Comparison of ENCODE assay signal across 9 cellular contexts in the genomic region with DNA sequence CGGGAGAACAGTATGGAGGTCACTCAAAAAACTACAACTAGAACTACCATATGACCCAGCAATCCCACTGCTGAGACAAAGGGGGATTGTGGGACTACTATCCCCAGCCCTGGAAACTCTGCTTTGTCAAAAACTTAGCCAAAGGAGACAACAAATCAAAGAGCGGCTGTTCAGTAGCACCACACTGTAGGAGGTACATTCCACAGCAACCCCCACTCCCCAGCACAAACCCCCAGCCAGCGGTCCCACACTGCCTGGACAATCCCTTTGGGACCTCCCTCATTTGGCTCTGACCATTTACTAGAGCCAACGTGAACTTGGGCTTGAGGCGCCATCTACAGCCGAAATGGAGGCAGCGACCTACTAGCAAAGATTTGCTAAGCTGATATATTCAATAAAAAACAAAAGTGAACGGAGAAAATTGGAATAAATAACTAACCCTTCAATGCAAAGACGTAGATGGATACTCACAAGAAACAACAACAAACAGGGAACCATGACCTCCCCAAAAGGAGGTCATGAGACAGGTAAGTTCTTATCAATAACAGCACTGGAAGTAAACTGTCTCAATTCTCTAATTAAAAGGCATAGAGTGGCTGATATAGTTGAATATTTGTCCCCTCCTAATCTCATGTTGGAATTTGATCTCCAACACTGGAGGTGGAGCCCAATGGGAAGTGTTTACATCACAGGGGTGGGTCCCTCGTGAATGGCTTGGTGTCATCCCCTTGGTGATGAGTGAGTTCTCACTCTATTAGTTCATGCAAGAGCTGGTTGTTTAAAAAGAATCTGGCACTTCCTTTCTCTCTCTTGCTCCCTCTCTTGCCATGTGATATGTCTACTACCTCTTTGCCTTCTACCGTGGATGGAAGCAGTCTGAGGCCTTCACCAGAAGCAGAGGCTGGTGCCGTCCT.
A peak's percentile ranks its signal among the peaks of the same experiment; 100 is the strongest.
DNase-seq lines count a peak whose midpoint lies in the region; ATAC-seq and TF ChIP-seq lines count a peak whose summit lies in the region.
"Had no signal": no experiment of that assay in that cellular context is flagged by ENCODE, and none has a peak within 500 bp of the region (broad histone marks: within the 10 kb centered on the region; RNA-seq: fewer than 3 reads in every experiment).

No MANE protein-coding gene starts in this region.

- no peaks in the 10 kb centered on the region for H3K4me1 ChIP-seq in hepatocyte (ENCODE audit: insufficient read depth)

- H3K27ac Mint-ChIP-seq in stimulated activated naive B cell treated with anti-CD40 and anti-IgM and Interleukin-4, amounts not matched to agents 10 μg/mL and 1 μg/mL and 100 μg/mL, for 72 hours = no peak overlapping the region
- H3K27ac Mint-ChIP-seq in activated CD4-positive, alpha-beta T cell treated with anti-CD3 and anti-CD28 coated beads, Interleukin-2, amount 10 ng/mL, durations not matched to agents 24 days and 14 days = no peak overlapping the region
- H3K27ac Mint-ChIP-seq: activated B cell treated with CpG ODN at 0.5 μM for 24 hours had no signal

- H3K27me3 ChIP-seq in WERI-Rb-1 (ENCODE audit: insufficient read depth, low read depth, severe bottlenecking) = no peaks in the 10 kb centered on the region
- H3K27me3 ChIP-seq in hepatocyte = no peaks in the 10 kb centered on the region

- peaks cover 7 to 20% of the 10 kb centered on the region in 2 donors for H3K27me3 Mint-ChIP-seq in stimulated activated naive B cell treated with anti-CD40 and anti-IgM and Interleukin-4, amounts not matched to agents 10 μg/mL and 1 μg/mL and 100 μg/mL, for 72 hours
- peaks cover 29% of the 10 kb centered on the region for H3K27me3 Mint-ChIP-seq in activated CD4-positive, alpha-beta T cell treated with anti-CD3 and anti-CD28 coated beads, Interleukin-2, amount 10 ng/mL, durations not matched to agents 24 days and 14 days

- H3K9me3 ChIP-seq in WERI-Rb-1 (ENCODE audit: severe bottlenecking) = no peaks in the 10 kb centered on the region
- no peaks in the 10 kb centered on the region for H3K9me3 ChIP-seq in hepatocyte (ENCODE audit: low read depth)

- in situ Hi-C loops in GM13976 (cut with MboI; ENCODE audit: low sequenced_read_pairs, unreplicated experiment) = no loop called here

- H3K9me3 Mint-ChIP-seq in stimulated activated naive B cell treated with anti-CD40 and anti-IgM and Interleukin-4, amounts not matched to agents 10 μg/mL and 1 μg/mL and 100 μg/mL, for 72 hours = no peaks in the 10 kb centered on the region
- no peaks in the 10 kb centered on the region for H3K9me3 Mint-ChIP-seq in activated CD4-positive, alpha-beta T cell treated with anti-CD3 and anti-CD28 coated beads, Interleukin-2, amount 10 ng/mL, durations not matched to agents 24 days and 14 days
- H3K9me3 Mint-ChIP-seq: activated B cell treated with CpG ODN at 0.5 μM for 24 hours had no signal

- peak; percentile 31 to 42 for ATAC-seq in stimulated activated naive B cell treated with anti-CD40 and anti-IgM and Interleukin-4, amounts not matched to agents 10 μg/mL and 1 μg/mL and 100 μg/mL, for 72 hours (replicated peaks)

- H2AFZ ChIP-seq in hepatocyte = no peak overlapping the region

- 21% methylated on average over 12 of the region's 12 CpGs for WGBS in hepatocyte (ENCODE audit: low lambda C conversion rate, missing lambda C conversion rate)
- WGBS in lower leg skin, 2 donors = 38 to 45% methylated on average over 12 of the region's 12 CpGs

- intact Hi-C loops in lower leg skin (cut with DNase I; ENCODE audit: low total_unique reads) = no loop called here
- intact Hi-C loops in activated CD4-positive, alpha-beta T cell treated with anti-CD3 and anti-CD28 coated beads, Interleukin-2, amount 10 ng/mL, durations not matched to agents 24 days and 14 days (cut with micrococcal nuclease) = loop anchor here (5.0 kb wide), 1 partner anchor 39 kb away; no protein-coding TSS in a partner anchor

- no peak overlapping the region for H3K4me2 ChIP-seq in hepatocyte

- H3K27ac ChIP-seq in C4-2B (no peak overlapping the region), WERI-Rb-1 (peak overlapping the region; percentile 53; the same call in 1 of the 2 replicates), hepatocyte (no peak overlapping the region)

- TF ChIP-seq CTCF in C4-2B (conservative IDR thresholded peaks at IDR 0.05) (peak; percentile 90), GM13976 (IDR thresholded peaks at IDR 0.05; ENCODE audit: borderline replicate concordance, control extremely low read depth, extremely low read depth, insufficient read depth, missing control alignments) (peak; percentile 61), WERI-Rb-1 (IDR thresholded peaks at IDR 0.05; ENCODE audit: low read depth, low read length) (peak; percentile 79), hepatocyte (IDR thresholded peaks at IDR 0.05; ENCODE audit: poor library complexity) (peak; percentile 76), lower leg skin (IDR thresholded peaks at IDR 0.05) (no peak)

- 0 out of 2 replicates have a peak overlapping the region, but pooled peaks have one; percentile 28 for H3K4me3 ChIP-seq in WERI-Rb-1 (ENCODE audit: low read depth, low read length)
- no peak overlapping the region for H3K4me3 ChIP-seq in hepatocyte
- H3K4me3 ChIP-seq in lower leg skin (ENCODE audit: low read depth, poor library complexity, severe bottlenecking) = no peak overlapping the region

- no peaks in the 10 kb centered on the region for H4K20me1 ChIP-seq in hepatocyte (ENCODE audit: insufficient read depth, poor library complexity, severe bottlenecking)

- H3K36me3 ChIP-seq in WERI-Rb-1 (no peaks in the 10 kb centered on the region), hepatocyte (replicated peaks; ENCODE audit: insufficient read depth, low read depth) (no peaks in the 10 kb centered on the region)

- no peak for TF ChIP-seq POLR2A in lower leg skin (IDR thresholded peaks at IDR 0.05)

- no peaks in the 10 kb centered on the region for H3K4me1 Mint-ChIP-seq in stimulated activated naive B cell treated with anti-CD40 and anti-IgM and Interleukin-4, amounts not matched to agents 10 μg/mL and 1 μg/mL and 100 μg/mL, for 72 hours
- no peaks in the 10 kb centered on the region for H3K4me1 Mint-ChIP-seq in activated CD4-positive, alpha-beta T cell treated with anti-CD3 and anti-CD28 coated beads, Interleukin-2, amount 10 ng/mL, durations not matched to agents 24 days and 14 days
- H3K4me1 Mint-ChIP-seq: activated B cell treated with CpG ODN at 0.5 μM for 24 hours had no signal

- DNase-seq in GM13976 (ENCODE audit: low spot score) = peak; percentile 45
- DNase-seq in NCI-H1417 (lab: John Stamatoyannopoulos, UW) = peak; percentile 8 to 51 (median 40)
- peak; percentile 79 for DNase-seq in WERI-Rb-1
- DNase-seq in hepatocyte (ENCODE audit: low spot score) = peak; percentile 79
- DNase-seq in stimulated activated naive B cell treated with anti-CD40 and anti-IgM and Interleukin-4, amounts not matched to agents 10 μg/mL and 1 μg/mL and 100 μg/mL, for 72 hours = no peak
- no peak for DNase-seq in lower leg skin (ENCODE audit: low spot score in 2 of 2)
- no peak for DNase-seq in activated CD4-positive, alpha-beta T cell treated with anti-CD3 and anti-CD28 coated beads, Interleukin-2, amount 10 ng/mL, durations not matched to agents 24 days and 14 days
- DNase-seq: activated B cell treated with CpG ODN at 0.5 μM for 24 hours had no signal

- H3K79me2 ChIP-seq in hepatocyte = no peaks in the 10 kb centered on the region

- no peaks in the 10 kb centered on the region for H3K36me3 Mint-ChIP-seq in stimulated activated naive B cell treated with anti-CD40 and anti-IgM and Interleukin-4, amounts not matched to agents 10 μg/mL and 1 μg/mL and 100 μg/mL, for 72 hours
- no peaks in the 10 kb centered on the region for H3K36me3 Mint-ChIP-seq in activated CD4-positive, alpha-beta T cell treated with anti-CD3 and anti-CD28 coated beads, Interleukin-2, amount 10 ng/mL, durations not matched to agents 24 days and 14 days (ENCODE audit: low read depth)

- no peaks in the 10 kb centered on the region for H3K9me2 ChIP-seq in hepatocyte (replicated peaks; ENCODE audit: insufficient read depth)

- H3K4me3 Mint-ChIP-seq in stimulated activated naive B cell treated with anti-CD40 and anti-IgM and Interleukin-4, amounts not matched to agents 10 μg/mL and 1 μg/mL and 100 μg/mL, for 72 hours = no peak overlapping the region
- H3K4me3 Mint-ChIP-seq in activated CD4-positive, alpha-beta T cell treated with anti-CD3 and anti-CD28 coated beads, Interleukin-2, amount 10 ng/mL, durations not matched to agents 24 days and 14 days = no peak overlapping the region
- H3K4me3 Mint-ChIP-seq: activated B cell treated with CpG ODN at 0.5 μM for 24 hours had no signal

Comparison
In these comparisons a context has a peak if more than half of its experiments do, and no peak if none do; other contexts are left out.
1. CTCF ChIP-seq: peak in C4-2B (single experiment), GM13976 (single experiment), WERI-Rb-1 (single experiment) and hepatocyte (single experiment); none in lower leg skin (0 of 3).
2. DNase-seq: peak in GM13976 (single experiment), NCI-H1417 (3 of 3), WERI-Rb-1 (single experiment) and hepatocyte (single experiment); none in stimulated activated naive B cell treated with anti-CD40 and anti-IgM and Interleukin-4, amounts not matched to agents 10 μg/mL and 1 μg/mL and 100 μg/mL, for 72 hours (single experiment), lower leg skin (0 of 2) and activated CD4-positive, alpha-beta T cell treated with anti-CD3 and anti-CD28 coated beads, Interleukin-2, amount 10 ng/mL, durations not matched to agents 24 days and 14 days (single experiment).